Comparison of ENCODE assay signal across 14 cellular contexts in the genomic region with DNA sequence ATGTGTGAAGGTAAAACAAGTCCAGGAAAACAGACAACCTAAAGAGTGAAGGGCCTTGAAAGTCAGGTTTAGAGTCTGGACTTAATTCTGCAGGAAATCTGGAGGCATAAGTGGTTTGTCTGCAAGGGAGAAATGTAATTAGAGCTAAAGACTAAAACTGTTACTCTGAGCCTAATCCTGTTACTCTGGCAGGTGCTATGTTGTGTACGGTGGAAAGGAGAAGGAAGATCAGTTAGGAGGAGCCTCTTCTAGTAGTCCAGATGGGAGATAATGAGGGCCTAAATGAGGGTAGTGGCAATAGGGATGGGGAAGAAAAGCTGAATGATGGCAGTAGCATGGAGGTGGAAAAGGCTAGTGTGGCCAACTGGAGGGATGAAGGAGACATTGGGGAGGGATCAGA.
"Had no signal": no experiment of that assay in that cellular context is flagged by ENCODE, and none has a peak within 500 bp of the region (broad histone marks: within the 10 kb centered on the region; RNA-seq: fewer than 3 reads in every experiment).

No MANE protein-coding gene starts in this region.

- DNase-seq: KBM-7, MV-4-11, NCI-H1048, NCI-H1105, NCI-H1417, NCI-H1436 treated with DMSO at 0.1 percent for 48 hours, NCI-H1694, NCI-H187 treated with DMSO at 0.1 percent for 48 hours, NCI-H2029 treated with DMSO at 0.1 percent for 48 hours, NCI-H2227 treated with DMSO at 0.1 percent for 48 hours, NCI-H526, SHP77, T-helper 1 cell, T-helper 17 cell had no signal
